Comparison of ENCODE assay signal across 18 cellular contexts in the genomic region with DNA sequence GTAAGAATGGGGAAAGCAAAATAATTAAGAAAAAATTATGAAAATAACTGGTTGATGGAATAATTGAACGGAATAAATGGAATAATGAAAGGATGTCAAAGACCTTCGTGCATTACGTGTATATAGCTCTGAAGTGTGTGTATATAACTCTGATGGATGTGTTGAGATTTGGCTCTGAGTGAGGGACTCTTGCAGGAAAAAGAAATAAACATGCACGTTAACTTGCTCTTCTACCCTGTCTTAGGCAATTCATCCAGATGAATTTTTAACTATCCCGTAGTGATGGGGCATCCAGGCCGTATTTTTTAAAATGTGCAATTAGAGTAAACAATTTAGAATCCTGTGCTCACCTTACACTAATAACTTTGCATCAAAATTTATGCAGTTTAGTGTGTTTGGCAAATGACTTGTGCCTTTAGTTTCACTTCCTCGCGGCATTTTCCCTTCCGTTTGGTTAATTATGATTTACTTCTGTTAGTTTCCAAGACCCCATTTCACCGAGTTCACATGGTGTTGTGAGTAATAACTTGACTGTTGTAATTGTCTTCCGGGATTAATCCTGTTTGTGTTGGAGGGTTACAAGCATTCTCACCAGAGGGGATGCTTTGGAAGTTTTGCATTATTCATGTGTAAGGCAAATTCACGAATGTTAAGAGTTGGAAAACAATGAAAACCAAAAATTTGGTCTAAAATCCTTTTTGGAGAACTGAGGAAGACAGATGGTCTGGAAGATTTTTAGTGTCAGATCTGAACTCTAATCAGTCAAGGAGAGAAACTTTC.
DNase-seq lines count a peak whose midpoint lies in the region; ATAC-seq and TF ChIP-seq lines count a peak whose summit lies in the region.
"Had no signal": no experiment of that assay in that cellular context is flagged by ENCODE, and none has a peak within 500 bp of the region (broad histone marks: within the 10 kb centered on the region; RNA-seq: fewer than 3 reads in every experiment).

No MANE protein-coding gene starts in this region.

- peak overlapping the region; percentile 35 for H3K4me2 ChIP-seq in Karpas-422 (ENCODE audit: low read depth, low read length, poor library complexity, severe bottlenecking)

- ATAC-seq in WTC11 = no peak
- ATAC-seq: body of pancreas, gastroesophageal sphincter, psoas muscle had no signal

- no peaks in the 10 kb centered on the region for H3K9me2 ChIP-seq in Karpas-422 (replicated peaks; ENCODE audit: insufficient read depth, low read length)

- H3K36me3 Mint-ChIP-seq in WTC11 = no peaks in the 10 kb centered on the region
- H3K36me3 Mint-ChIP-seq: CD4-positive, alpha-beta memory T cell had no signal

- H3K9me3 Mint-ChIP-seq in WTC11 = no peaks in the 10 kb centered on the region

- peak overlapping the region; percentile 15; the same call in 1 of the 2 replicates for H3K4me3 ChIP-seq in Karpas-422 (ENCODE audit: low read length)
- H3K4me3 ChIP-seq in urinary bladder (ENCODE audit: low read depth, low read length) = peak overlapping the region; percentile 25
- H3K4me3 ChIP-seq: body of pancreas, psoas muscle, transverse colon had no signal

- H3K79me2 ChIP-seq in Karpas-422 (ENCODE audit: low read length) = no peaks in the 10 kb centered on the region

- in situ Hi-C loops in KBM-7 (cut with MboI; ENCODE audit: low pct_unique_long_range_greater_than_20kb, low sequenced_read_pairs) = no loop called here

- peak overlapping the region; percentile 55; the same call in 1 of the 2 replicates for H3K27ac Mint-ChIP-seq in WTC11
- H3K27ac Mint-ChIP-seq: CD4-positive, alpha-beta memory T cell had no signal

- H2AFZ ChIP-seq in Karpas-422 (ENCODE audit: low read length) = no peak overlapping the region

- 63% methylated on average over 12 of the region's 12 CpGs for WGBS in urinary bladder

- H3K27me3 ChIP-seq in Karpas-422 (ENCODE audit: low read length) = no peaks in the 10 kb centered on the region
- H3K27me3 ChIP-seq: body of pancreas, gastroesophageal sphincter, transverse colon had no signal

- POLR2A ChIA-PET in WTC11 (lab: Charles Lee) = no interaction called here

- CTCF ChIA-PET in WTC11 (lab: Charles Lee) = no interaction called here

- no peaks in the 10 kb centered on the region for H3K9me3 ChIP-seq in Karpas-422 (ENCODE audit: low read length)
- H3K9me3 ChIP-seq: body of pancreas, gastroesophageal sphincter, psoas muscle, transverse colon had no signal

- peak; percentile 42 for DNase-seq in Karpas-422
- no peak for DNase-seq in WTC11 (ENCODE audit: low spot score)
- DNase-seq in iris pigment epithelial cell (ENCODE audit: low read depth) = peak; percentile 54
- DNase-seq in amniotic stem cell (lab: John Stamatoyannopoulos, UW) = no peak
- no peak for DNase-seq in KBM-7
- no peak for DNase-seq in stimulated activated CD4-positive, alpha-beta T cell treated with anti-CD3 and anti-CD28 coated beads, Interleukin-2, amount 100 ng/mL, for 24 hours
- DNase-seq in NCI-H1105 (lab: John Stamatoyannopoulos, UW) = no peak
- DNase-seq: activated effector memory CD4-positive, alpha-beta T cell treated with Interleukin-2 at 50 U/mL for 16 hours; body of pancreas; CD4-positive, alpha-beta memory T cell; effector CD4-positive, alpha-beta T cell; islet precursor cell; NCI-H2171; psoas muscle; stimulated activated CD4-positive, alpha-beta T cell treated with anti-CD3 and anti-CD28 coated beads, Interleukin-1b, Interleukin-23, amount 100 ng/mL, for 48 hours; transverse colon had no signal

- H3K36me3 ChIP-seq in Karpas-422 (ENCODE audit: insufficient read depth, low read length) (no peaks in the 10 kb centered on the region), urinary bladder (ENCODE audit: insufficient read depth) (no peaks in the 10 kb centered on the region)
- H3K36me3 ChIP-seq: gastroesophageal sphincter, transverse colon had no signal

- H3K27me3 Mint-ChIP-seq in WTC11 (ENCODE audit: low read depth) = no peaks in the 10 kb centered on the region
- H3K27me3 Mint-ChIP-seq: CD4-positive, alpha-beta memory T cell had no signal

- no peak for TF ChIP-seq CTCF in WTC11 (IDR thresholded peaks at IDR 0.05)

- H3K4me1 ChIP-seq in Karpas-422 (ENCODE audit: low read length) (peaks cover 6% of the 10 kb centered on the region), urinary bladder (ENCODE audit: insufficient read depth) (no peaks in the 10 kb centered on the region)
- H3K4me1 ChIP-seq: body of pancreas, psoas muscle, transverse colon had no signal

- no peaks in the 10 kb centered on the region for H4K20me1 ChIP-seq in Karpas-422 (ENCODE audit: insufficient read depth, low read depth, low read length)

- no peak overlapping the region for H3K9ac ChIP-seq in Karpas-422 (ENCODE audit: low read length)

- H3K27ac ChIP-seq in Karpas-422 (ENCODE audit: low read length) (no peak overlapping the region), urinary bladder (ENCODE audit: low read depth) (no peak overlapping the region)
- H3K27ac ChIP-seq: body of pancreas, gastroesophageal sphincter, psoas muscle, transverse colon had no signal

- H3K4me1 Mint-ChIP-seq in WTC11 = peaks cover 20% of the 10 kb centered on the region
- H3K4me1 Mint-ChIP-seq: CD4-positive, alpha-beta memory T cell had no signal

- no peak overlapping the region for H3K4me3 Mint-ChIP-seq in WTC11
- H3K4me3 Mint-ChIP-seq: CD4-positive, alpha-beta memory T cell had no signal

TF ChIP-seq in WTC11, 78 proteins besides CTCF, POLR2A, EP300 and RAD21:
- no peak for TF ChIP-seq FOXJ3 (CRISPR knock-in tag; IDR thresholded peaks at IDR 0.05; ENCODE audit: borderline replicate concordance)
- TF ChIP-seq SMAD4 (CRISPR knock-in tag; IDR thresholded peaks at IDR 0.05) = no peak
- no peak for TF ChIP-seq ZNF416 (CRISPR knock-in tag; IDR thresholded peaks at IDR 0.05)
TF ChIP-seq in WTC11: peak in this region for 0.

Comparison
In these comparisons a context has a peak if more than half of its experiments do, and no peak if none do; other contexts are left out.
1. DNase-seq: peak in Karpas-422 (single experiment) and iris pigment epithelial cell (single experiment); none in WTC11 (single experiment), amniotic stem cell (single experiment), KBM-7 (single experiment), stimulated activated CD4-positive, alpha-beta T cell treated with anti-CD3 and anti-CD28 coated beads, Interleukin-2, amount 100 ng/mL, for 24 hours (0 of 2) and NCI-H1105 (single experiment).